In genomic region chr11:62548545-62549335, GRCh38 we compare ENCODE assay signal across 1 cellular context.
TF ChIP-seq lines count a peak whose summit lies in the region.

No MANE protein-coding gene starts in this region.

TF ChIP-seq in HepG2, 621 proteins besides CTCF, POLR2A, EP300 and RAD21 (continued from another document and continues in another):
- TF ChIP-seq KIAA2018 (CRISPR knock-in tag; IDR thresholded peaks at IDR 0.05; ENCODE audit: borderline replicate concordance) (no peak), ZNF274 (CRISPR knock-in tag; IDR thresholded peaks at IDR 0.05) (no peak), ZNF280B (CRISPR knock-in tag; IDR thresholded peaks at IDR 0.05; ENCODE audit: borderline replicate concordance) (no peak), ZNF569 (CRISPR knock-in tag; IDR thresholded peaks at IDR 0.05; ENCODE audit: borderline replicate concordance) (no peak), ZNF564 (CRISPR knock-in tag; IDR thresholded peaks at IDR 0.05) (no peak), ARID2 (CRISPR knock-in tag; IDR thresholded peaks at IDR 0.05; ENCODE audit: borderline replicate concordance) (no peak), POGK (CRISPR knock-in tag; conservative IDR thresholded peaks at IDR 0.05) (no peak), CREB3 (CRISPR knock-in tag; IDR thresholded peaks at IDR 0.05) (no peak), LRRFIP1 (CRISPR knock-in tag; conservative IDR thresholded peaks at IDR 0.05) (no peak), NFIC (IDR thresholded peaks at IDR 0.05; ENCODE audit: low read length) (peak; percentile 73; the same call in 1 of the 2 replicates), E2F5 (CRISPR knock-in tag; conservative IDR thresholded peaks at IDR 0.05) (no peak), ATF7-NPFF (CRISPR knock-in tag; IDR thresholded peaks at IDR 0.05; ENCODE audit: low read depth) (no peak), ZBTB34 (CRISPR knock-in tag; IDR thresholded peaks at IDR 0.05) (peak; percentile 30; the same call in 1 of the 2 replicates), CERS6 (CRISPR knock-in tag; IDR thresholded peaks at IDR 0.05) (no peak), ZNF800 (CRISPR knock-in tag; IDR thresholded peaks at IDR 0.05) (no peak), ZNF782 (CRISPR knock-in tag; IDR thresholded peaks at IDR 0.05; ENCODE audit: borderline replicate concordance) (no peak), ZNF275 (CRISPR knock-in tag; IDR thresholded peaks at IDR 0.05; ENCODE audit: borderline replicate concordance) (no peak), ZNF17 (CRISPR knock-in tag; IDR thresholded peaks at IDR 0.05) (no peak), MBD4 (IDR thresholded peaks at IDR 0.05; ENCODE audit: borderline replicate concordance, low read length) (no peak), ZNF232 (CRISPR knock-in tag; IDR thresholded peaks at IDR 0.05; ENCODE audit: borderline replicate concordance) (no peak), ZNF644 (CRISPR knock-in tag; IDR thresholded peaks at IDR 0.05; ENCODE audit: low read depth) (0 out of 2 replicates have a peak, but pooled peaks have one; percentile 51), TRIM24 (CRISPR knock-in tag; IDR thresholded peaks at IDR 0.05) (no peak), ZNF768 (CRISPR knock-in tag; IDR thresholded peaks at IDR 0.05) (no peak), BATF2 (CRISPR knock-in tag; IDR thresholded peaks at IDR 0.05) (no peak), ZNF224 (CRISPR knock-in tag; IDR thresholded peaks at IDR 0.05) (no peak), CENPT (CRISPR knock-in tag; IDR thresholded peaks at IDR 0.05; ENCODE audit: low read depth) (no peak), LBX2 (CRISPR knock-in tag; IDR thresholded peaks at IDR 0.05; ENCODE audit: borderline replicate concordance) (no peak), ZNF143 (CRISPR knock-in tag; IDR thresholded peaks at IDR 0.05) (0 out of 2 replicates have a peak, but pooled peaks have one; percentile 1), ZNF567 (CRISPR knock-in tag; IDR thresholded peaks at IDR 0.05; ENCODE audit: borderline replicate concordance) (no peak)
